In the genomic region with DNA sequence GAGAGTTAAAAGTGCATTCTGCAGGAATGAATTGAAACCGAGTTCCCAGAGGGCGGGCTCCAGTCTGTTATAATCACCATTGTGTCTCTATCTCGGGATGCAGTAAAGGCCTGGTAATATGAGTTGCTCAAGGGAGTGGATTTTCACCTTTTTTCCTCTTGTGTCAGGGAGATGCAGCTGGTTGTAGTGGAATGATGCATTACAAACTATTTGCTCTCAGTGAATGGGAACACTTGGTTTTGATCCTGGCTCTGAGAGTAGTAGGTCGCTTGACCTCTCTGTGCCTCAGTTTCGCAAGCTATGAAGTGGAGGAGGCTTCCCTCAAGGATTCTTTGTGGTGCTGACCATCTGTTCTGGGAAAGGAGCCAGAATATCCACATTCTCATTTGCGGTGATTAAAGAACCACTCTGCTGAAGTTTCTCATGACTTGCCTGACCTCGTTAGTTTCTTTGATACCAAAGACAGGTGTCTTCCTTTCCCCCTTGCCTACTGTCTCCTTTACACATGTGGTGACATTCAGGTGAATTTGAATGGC, we compare ENCODE assay signal across 9 cellular contexts.
DNase-seq lines count a peak whose midpoint lies in the region; ATAC-seq and TF ChIP-seq lines count a peak whose summit lies in the region.
"Had no signal": no experiment of that assay in that cellular context is flagged by ENCODE, and none has a peak within 500 bp of the region (broad histone marks: within the 10 kb centered on the region; RNA-seq: fewer than 3 reads in every experiment).

No MANE protein-coding gene starts in this region.

- peak; percentile 36 for ATAC-seq in left lung
- ATAC-seq in GM21825 (IDR thresholded peaks at IDR 0.05; ENCODE audit: unreplicated experiment): no peak

- CTCF ChIA-PET in AG04450 (lab: Charles Lee): interaction anchor here (0.6 to 1.7 kb wide), 2 partner anchors 25 to 306 kb away, joined by 3 to 5 read pairs; no protein-coding TSS in a partner anchor

- POLR2A ChIA-PET in AG04450 (lab: Yijun Ruan, JAX): interaction anchor here (0.6 to 0.7 kb wide), 2 partner anchors 69 to 137 kb away, joined by 3 to 7 read pairs; no protein-coding TSS in a partner anchor

- H3K9me3 ChIP-seq in AG04450 (ENCODE audit: control insufficient read depth, insufficient read depth, low read length) (no peaks in the 10 kb centered on the region), left lung (no peaks in the 10 kb centered on the region)

- DNase-seq in AG04450 (ENCODE audit: low read depth, low spot score) (peak; percentile 79), HCEC 1CT (peak; percentile 90), astrocyte of the hippocampus (ENCODE audit: low read depth, low spot score) (peak; percentile 93), left lung (peak in 1 of 2 donors; percentile 50), HPDE6-E6E7 (ENCODE audit: extremely low spot score) (no peak), occipital lobe (lab: John Stamatoyannopoulos, UW) (no peak), T-helper 1 cell (no peak)
- DNase-seq: KG1 had no signal

- intact Hi-C loops in left lung (cut with DNase I): no loop called here

- H3K27ac ChIP-seq in AG04450 (ENCODE audit: low read depth, low read length) (peak overlapping the region; percentile 52), left lung (peak overlapping the region; percentile 31 to 42)

- H3K27me3 ChIP-seq in AG04450 (ENCODE audit: control insufficient read depth, insufficient read depth, low read length): no peaks in the 10 kb centered on the region
- no peaks in the 10 kb centered on the region for H3K27me3 ChIP-seq in left lung

- H3K36me3 ChIP-seq in left lung: no peaks in the 10 kb centered on the region

- H3K4me1 ChIP-seq in left lung: peaks cover 26 to 63% of the 10 kb centered on the region in 2 donors

- TF ChIP-seq CTCF in AG04450 (IDR thresholded peaks at IDR 0.05; ENCODE audit: low read depth, low read length) (no peak), left lung (IDR thresholded peaks at IDR 0.05) (no peak)

- no peak overlapping the region for H3K4me3 ChIP-seq in AG04450 (ENCODE audit: low read depth, low read length)
- H3K4me3 ChIP-seq in left lung: no peak overlapping the region

Comparison
In these comparisons a context has a peak if more than half of its experiments do, and no peak if none do; other contexts are left out.
1. DNase-seq: peak in AG04450 (single experiment), HCEC 1CT (single experiment) and astrocyte of the hippocampus (single experiment); none in HPDE6-E6E7 (single experiment), occipital lobe (single experiment) and T-helper 1 cell (0 of 5).